Comparison of ENCODE assay signal across 28 cellular contexts in genomic region chr18:67140495-67140894, GRCh38.
"Had no signal": no experiment of that assay in that cellular context is flagged by ENCODE, and none has a peak within 500 bp of the region (broad histone marks: within the 10 kb centered on the region; RNA-seq: fewer than 3 reads in every experiment).

No MANE protein-coding gene starts in this region.

- H3K27ac ChIP-seq: colonic mucosa, coronary artery, dorsolateral prefrontal cortex, epithelial cell of prostate, esophagus muscularis mucosa, esophagus squamous epithelium, foreskin keratinocyte, gastrocnemius medialis, gastroesophageal sphincter, heart left ventricle, heart right ventricle had no signal

- H3K4me3 ChIP-seq: colonic mucosa, coronary artery, dorsolateral prefrontal cortex, esophagus muscularis mucosa, esophagus squamous epithelium, gastrocnemius medialis, gastroesophageal sphincter, heart left ventricle, heart right ventricle had no signal

- H3K36me3 ChIP-seq: colonic mucosa, esophagus muscularis mucosa, esophagus squamous epithelium, gastrocnemius medialis, gastroesophageal sphincter, heart left ventricle, heart right ventricle had no signal

- H3K4me1 ChIP-seq: colonic mucosa, esophagus muscularis mucosa, esophagus squamous epithelium, foreskin keratinocyte, gastrocnemius medialis, gastroesophageal sphincter, heart left ventricle, heart right ventricle had no signal

- H3K27me3 ChIP-seq: colonic mucosa, esophagus muscularis mucosa, esophagus squamous epithelium, foreskin keratinocyte, gastrocnemius medialis, gastroesophageal sphincter, heart left ventricle, heart right ventricle had no signal

- ATAC-seq: effector memory CD8-positive, alpha-beta T cell; esophagus mucosa; foreskin keratinocyte; gastrocnemius medialis; gastroesophageal sphincter; heart left ventricle; heart right ventricle had no signal

- H3K9me3 ChIP-seq: colonic mucosa, esophagus muscularis mucosa, esophagus squamous epithelium, gastrocnemius medialis, gastroesophageal sphincter, heart left ventricle, heart right ventricle had no signal

- FAIRE-seq: colon, endometrium, endothelial cell of umbilical vein, frontal cortex had no signal

- DNase-seq: colonic mucosa; cortex of kidney; dermis blood vessel endothelial cell; dorsolateral prefrontal cortex; effector CD4-positive, alpha-beta T cell; effector CD8-positive, alpha-beta T cell; effector memory CD4-positive, alpha-beta T cell; effector memory CD8-positive, alpha-beta T cell; endodermal cell; erythroblast; esophagus squamous epithelium; foreskin fibroblast; foreskin keratinocyte; foreskin melanocyte; gastrocnemius medialis; glutamatergic neuron; head of caudate nucleus; heart left ventricle; heart right ventricle had no signal
